Comparison of ENCODE assay signal across 19 cellular contexts in genomic region chr10:78847486-78847885, GRCh38.
"Had no signal": no experiment of that assay in that cellular context is flagged by ENCODE, and none has a peak within 500 bp of the region (broad histone marks: within the 10 kb centered on the region; RNA-seq: fewer than 3 reads in every experiment).

No MANE protein-coding gene starts in this region.

- H3K27ac ChIP-seq: coronary artery, gastrocnemius medialis, lower lobe of right lung, neutrophil, prostate gland, right atrium auricular region, thoracic aorta, tibial nerve, upper lobe of right lung, uterus had no signal

- H3K4me3 ChIP-seq: coronary artery, gastrocnemius medialis, lower lobe of right lung, prostate gland, right atrium auricular region, thoracic aorta, tibial nerve, upper lobe of right lung, uterus had no signal

- H3K9me3 ChIP-seq: gastrocnemius medialis, lower lobe of right lung, neutrophil, prostate gland, right atrium auricular region, thoracic aorta, upper lobe of right lung, uterus had no signal

- H3K9me3 Mint-ChIP-seq: effector memory CD8-positive, alpha-beta T cell; naive thymus-derived CD8-positive, alpha-beta T cell had no signal

- ATAC-seq: effector memory CD8-positive, alpha-beta T cell; lower lobe of right lung; naive thymus-derived CD8-positive, alpha-beta T cell; sciatic nerve; stimulated activated memory B cell treated with anti-CD40 and anti-IgM and Interleukin-4, amounts not matched to agents 10 μg/mL and 1 μg/mL and 100 μg/mL, for 72 hours; stimulated activated naive CD8-positive, alpha-beta T cell treated with anti-CD3 and anti-CD28 coated beads, Interleukin-15, Interleukin-2, amounts not matched to agents 100 U/mL and 50 U/mL, for 24 hours; upper lobe of right lung had no signal

- DNase-seq: dermis blood vessel endothelial cell; effector memory CD8-positive, alpha-beta T cell; foreskin fibroblast; lower lobe of right lung; naive thymus-derived CD8-positive, alpha-beta T cell; stimulated activated CD4-positive, alpha-beta T cell treated with anti-CD3 and anti-CD28 coated beads, Interleukin-4, amount 100 ng/mL, for 4 hours; stimulated activated naive CD8-positive, alpha-beta T cell treated with anti-CD3 and anti-CD28 coated beads, Interleukin-15, Interleukin-2, amounts not matched to agents 100 U/mL and 50 U/mL, for 24 hours; upper lobe of right lung; uterus had no signal

- H3K36me3 ChIP-seq: gastrocnemius medialis, lower lobe of right lung, neutrophil, prostate gland, right atrium auricular region, thoracic aorta, tibial nerve, upper lobe of right lung, uterus had no signal

- H3K4me3 Mint-ChIP-seq: effector memory CD8-positive, alpha-beta T cell; naive thymus-derived CD8-positive, alpha-beta T cell; neural crest cell; stimulated activated memory B cell treated with anti-CD40 and anti-IgM and Interleukin-4, amounts not matched to agents 10 μg/mL and 1 μg/mL and 100 μg/mL, for 72 hours had no signal

- H3K4me1 Mint-ChIP-seq: naive thymus-derived CD8-positive, alpha-beta T cell; stimulated activated memory B cell treated with anti-CD40 and anti-IgM and Interleukin-4, amounts not matched to agents 10 μg/mL and 1 μg/mL and 100 μg/mL, for 72 hours had no signal

- H3K36me3 Mint-ChIP-seq: naive thymus-derived CD8-positive, alpha-beta T cell; stimulated activated memory B cell treated with anti-CD40 and anti-IgM and Interleukin-4, amounts not matched to agents 10 μg/mL and 1 μg/mL and 100 μg/mL, for 72 hours had no signal

- H3K4me1 ChIP-seq: gastrocnemius medialis, lower lobe of right lung, prostate gland, right atrium auricular region, upper lobe of right lung, uterus had no signal

- H3K27me3 ChIP-seq: gastrocnemius medialis, neutrophil, right atrium auricular region, tibial nerve, upper lobe of right lung, uterus had no signal

- H3K27ac Mint-ChIP-seq: effector memory CD8-positive, alpha-beta T cell; stimulated activated memory B cell treated with anti-CD40 and anti-IgM and Interleukin-4, amounts not matched to agents 10 μg/mL and 1 μg/mL and 100 μg/mL, for 72 hours had no signal
